ENCODE assay signal across 10 cellular contexts in the genomic region with DNA sequence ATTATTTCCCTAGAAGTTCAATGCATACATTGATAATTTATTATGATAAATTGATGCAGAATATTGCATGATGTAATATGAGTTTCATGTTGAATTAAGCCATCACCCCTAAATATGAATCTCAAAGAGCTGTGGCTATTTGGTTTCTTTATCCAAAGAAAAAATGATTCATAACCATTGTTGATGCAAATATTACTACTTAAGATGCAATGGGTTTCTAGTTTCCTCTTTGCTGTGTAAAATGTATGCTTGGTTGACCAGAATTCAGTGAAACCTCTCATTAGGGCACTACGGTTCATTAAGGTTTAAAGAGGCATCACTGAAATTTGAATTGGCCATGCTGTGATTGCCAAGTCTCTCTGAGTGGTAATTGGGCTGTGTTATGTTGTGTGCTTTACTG.
DNase-seq lines count a peak whose midpoint lies in the region; ATAC-seq, FAIRE-seq and TF ChIP-seq lines count a peak whose summit lies in the region.
"Had no signal": no experiment of that assay in that cellular context is flagged by ENCODE, and none has a peak within 500 bp of the region (broad histone marks: within the 10 kb centered on the region; RNA-seq: fewer than 3 reads in every experiment).

No MANE protein-coding gene starts in this region.

- TF ChIP-seq RAD21 in HepG2 (CRISPR knock-in tag; IDR thresholded peaks at IDR 0.05): no peak

- intact Hi-C loops in left lung (cut with DNase I): no loop called here
- intact Hi-C loops in HepG2 (cut with micrococcal nuclease; ENCODE audit: unreplicated experiment): no loop called here
- intact Hi-C loops in kidney (cut with DNase I): no loop called here

- H3K4me1 ChIP-seq in left lung (no peaks in the 10 kb centered on the region), HepG2 (ENCODE audit: insufficient read depth, low read length) (no peaks in the 10 kb centered on the region), kidney (ENCODE audit: control insufficient read depth in 1 of 2, insufficient read depth in 1 of 2, low read depth in 1 of 2, low read length in 2 of 2) (no peaks in the 10 kb centered on the region)

- H3K36me3 ChIP-seq in left lung (no peaks in the 10 kb centered on the region), HepG2 (replicated peaks in 1 of 2; ENCODE audit: control insufficient read depth in 1 of 2, insufficient read depth in 2 of 2, low read length in 2 of 2) (no peaks in the 10 kb centered on the region), kidney (ENCODE audit: control insufficient read depth in 1 of 2, insufficient read depth in 2 of 2, low read length in 2 of 2) (no peaks in the 10 kb centered on the region)

- POLR2A ChIA-PET in HepG2 (lab: Yijun Ruan, JAX): no interaction called here

- no peak for TF ChIP-seq POLR2A in HepG2 (IDR thresholded peaks at IDR 0.05; ENCODE audit: insufficient read depth in 1 of 2, low read depth in 2 of 2, low read length in 2 of 2)

- no peaks in the 10 kb centered on the region for H4K20me1 ChIP-seq in HepG2 (ENCODE audit: insufficient read depth, low read length)

- H3K4me3 ChIP-seq in left lung: no peak overlapping the region
- no peak overlapping the region for H3K4me3 ChIP-seq in HepG2 (replicated peaks in 1 of 3; ENCODE audit: insufficient read depth in 1 of 3, low read depth in 2 of 3, low read length in 3 of 3)
- no peak overlapping the region for H3K4me3 ChIP-seq in kidney (ENCODE audit: low read length in 2 of 2)

- CTCF ChIA-PET in HepG2 (lab: Yijun Ruan, JAX; ENCODE audit: low intra/inter-chr PET ratio, low total read pairs): no interaction called here

- peak; percentile 48 for ATAC-seq in GM19043 (IDR thresholded peaks at IDR 0.05; ENCODE audit: low read depth, unreplicated experiment)
- peak; percentile 57 for ATAC-seq in HG02759 (IDR thresholded peaks at IDR 0.05; ENCODE audit: unreplicated experiment)
- ATAC-seq in HG03571 (IDR thresholded peaks at IDR 0.05; ENCODE audit: unreplicated experiment): peak; percentile 55
- no peak for ATAC-seq in left lung
- no peak for ATAC-seq in HepG2

- H3K79me2 ChIP-seq in HepG2 (ENCODE audit: insufficient read depth, low read length): no peaks in the 10 kb centered on the region

- no peak overlapping the region for H3K4me2 ChIP-seq in HepG2 (ENCODE audit: low read depth, low read length)

- TF ChIP-seq CTCF in left lung (IDR thresholded peaks at IDR 0.05): no peak
- no peak for TF ChIP-seq CTCF in HepG2 (CRISPR knock-in tag; IDR thresholded peaks at IDR 0.05)
- no peak for TF ChIP-seq CTCF in kidney (IDR thresholded peaks at IDR 0.05; ENCODE audit: borderline replicate concordance, extremely low read depth, insufficient read depth)

- in situ Hi-C loops in HepG2 (cut with HindIII; ENCODE audit: extremely low pct_ligation_motif_present, low pct_unique_long_range_greater_than_20kb): no loop called here

- WGBS in HepG2 (ENCODE audit: low lambda C conversion rate): 23% methylated on average over 1 of the region's 1 CpG

- no peak for FAIRE-seq in HepG2 (lab: Jason Lieb, UNC)
- FAIRE-seq in kidney (lab: Jason Lieb, UNC): no peak

- DNase-seq in dedifferentiated amniotic fluid mesenchymal stem cell (ENCODE audit: extremely low spot score) (peak; percentile 29), left lung (no peak), HepG2 (ENCODE audit: low spot score) (no peak), HPDE6-E6E7 (ENCODE audit: extremely low spot score) (no peak), kidney (no peak)
- DNase-seq: cerebellar nuclear complex, NCI-H2227 treated with DMSO at 0.1 percent for 48 hours had no signal

- no peak overlapping the region for H2AFZ ChIP-seq in HepG2 (ENCODE audit: low read length)

- H3K27ac ChIP-seq in left lung (no peak overlapping the region), HepG2 (ENCODE audit: extremely low read length, insufficient read depth, low read length) (no peak overlapping the region), kidney (ENCODE audit: low read depth in 2 of 2, low read length in 2 of 2) (no peak overlapping the region)

- BruUV-seq in HepG2 (replicated peaks; lab: Mats Ljungman, UMichigan): no TSS peak

- TF ChIP-seq EP300 in HepG2 (IDR thresholded peaks at IDR 0.05; ENCODE audit: low read depth in 2 of 2, low read length in 2 of 2) (no peak), HepG2 (CRISPR knock-in tag; IDR thresholded peaks at IDR 0.05; ENCODE audit: borderline replicate concordance) (no peak)

- H3K9ac ChIP-seq in HepG2 (ENCODE audit: insufficient read depth, low read depth, low read length): no peak overlapping the region
- H3K9ac ChIP-seq in kidney (ENCODE audit: low read length in 2 of 2): no peak overlapping the region

- no peaks in the 10 kb centered on the region for H3K9me3 ChIP-seq in left lung
- no peaks in the 10 kb centered on the region for H3K9me3 ChIP-seq in HepG2 (ENCODE audit: low read length)
- H3K9me3 ChIP-seq in kidney (ENCODE audit: control insufficient read depth in 1 of 2, low read length in 2 of 2): no peaks in the 10 kb centered on the region

- H3K27me3 ChIP-seq in left lung (no peaks in the 10 kb centered on the region), HepG2 (ENCODE audit: control insufficient read depth in 1 of 2, insufficient read depth in 2 of 2, low read length in 2 of 2) (no peaks in the 10 kb centered on the region)

TF ChIP-seq in HepG2, 621 proteins besides CTCF, POLR2A, EP300 and RAD21:
- TF ChIP-seq HIC2 (CRISPR knock-in tag; IDR thresholded peaks at IDR 0.05; ENCODE audit: low read depth): no peak
- TF ChIP-seq ZNF326 (CRISPR knock-in tag; IDR thresholded peaks at IDR 0.05; ENCODE audit: borderline replicate concordance): no peak
- no peak for TF ChIP-seq ZNF383 (CRISPR knock-in tag; IDR thresholded peaks at IDR 0.05; ENCODE audit: borderline replicate concordance)
- no peak for TF ChIP-seq RFXAP (CRISPR knock-in tag; IDR thresholded peaks at IDR 0.05; ENCODE audit: borderline replicate concordance)
- TF ChIP-seq, protein P1, sequence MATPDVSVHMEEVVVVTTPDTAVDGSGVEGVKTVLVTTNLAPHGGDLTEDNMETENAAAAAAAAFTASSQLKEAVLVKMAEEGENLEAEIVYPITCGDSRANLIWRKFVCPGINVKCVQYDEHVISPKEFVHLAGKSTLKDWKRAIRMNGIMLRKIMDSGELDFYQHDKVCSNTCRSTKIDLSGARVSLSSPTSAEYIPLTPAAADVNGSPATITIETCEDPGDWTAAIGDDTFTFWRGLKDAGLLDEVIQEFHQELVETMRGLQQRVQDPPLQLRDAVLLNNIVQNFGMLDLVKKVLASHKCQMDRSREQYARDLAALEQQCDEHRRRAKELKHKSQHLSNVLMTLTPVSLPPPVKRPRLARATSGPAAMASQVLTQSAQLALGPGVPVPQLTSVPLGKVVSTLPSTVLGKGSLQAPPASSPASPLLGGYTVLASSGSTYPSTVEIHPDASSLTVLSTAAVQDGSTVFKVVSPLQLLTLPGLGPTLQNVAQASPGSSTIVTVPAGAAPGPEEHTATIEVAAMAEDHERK (CRISPR knock-in tag; IDR thresholded peaks at IDR 0.05; ENCODE audit: low read depth): no peak
- TF ChIP-seq TCF12 (IDR thresholded peaks at IDR 0.05): no peak
- TF ChIP-seq TCF12 (CRISPR knock-in tag; IDR thresholded peaks at IDR 0.05): no peak
- TF ChIP-seq, protein P2, sequence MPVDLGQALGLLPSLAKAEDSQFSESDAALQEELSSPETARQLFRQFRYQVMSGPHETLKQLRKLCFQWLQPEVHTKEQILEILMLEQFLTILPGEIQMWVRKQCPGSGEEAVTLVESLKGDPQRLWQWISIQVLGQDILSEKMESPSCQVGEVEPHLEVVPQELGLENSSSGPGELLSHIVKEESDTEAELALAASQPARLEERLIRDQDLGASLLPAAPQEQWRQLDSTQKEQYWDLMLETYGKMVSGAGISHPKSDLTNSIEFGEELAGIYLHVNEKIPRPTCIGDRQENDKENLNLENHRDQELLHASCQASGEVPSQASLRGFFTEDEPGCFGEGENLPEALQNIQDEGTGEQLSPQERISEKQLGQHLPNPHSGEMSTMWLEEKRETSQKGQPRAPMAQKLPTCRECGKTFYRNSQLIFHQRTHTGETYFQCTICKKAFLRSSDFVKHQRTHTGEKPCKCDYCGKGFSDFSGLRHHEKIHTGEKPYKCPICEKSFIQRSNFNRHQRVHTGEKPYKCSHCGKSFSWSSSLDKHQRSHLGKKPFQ (CRISPR knock-in tag; IDR thresholded peaks at IDR 0.05; ENCODE audit: insufficient replicate concordance): no peak

Comparison
In these comparisons a context has a peak if more than half of its experiments do, and no peak if none do; other contexts are left out.
1. ATAC-seq: peak in GM19043 (single experiment), HG02759 (single experiment) and HG03571 (single experiment); none in left lung (single experiment) and HepG2 (single experiment).